In genomic region chr13:39038569-39038898, GRCh38 we compare ENCODE assay signal across 8 cellular contexts. TPM values are rescaled to one million over a fixed set of nuclear protein-coding genes. Genes with fewer than 3 reads are reported as not detected.
DNase-seq lines count a peak whose midpoint lies in the region; ATAC-seq and TF ChIP-seq lines count a peak whose summit lies in the region.

No MANE protein-coding gene starts in this region.

- peaks cover 19% of the 10 kb centered on the region for H3K27me3 Mint-ChIP-seq in brain

- peak overlapping the region; percentile 100 for H3K27ac Mint-ChIP-seq in brain

- peaks cover 48% of the 10 kb centered on the region for H3K79me2 ChIP-seq in ACC112 (ENCODE audit: control insufficient read depth, insufficient read depth, low read length, unreplicated experiment)

- no peaks in the 10 kb centered on the region for H3K36me3 ChIP-seq in ACC112 (ENCODE audit: insufficient read depth, low read length)

- ATAC-seq in GM18870 (IDR thresholded peaks at IDR 0.05; ENCODE audit: unreplicated experiment) (peak; percentile 35), HG03108 (IDR thresholded peaks at IDR 0.05; ENCODE audit: unreplicated experiment) (peak; percentile 10), left lobe of liver (peak; percentile 47)

- no peak for TF ChIP-seq CTCF in brain (conservative IDR thresholded peaks at IDR 0.05)

- peak overlapping the region; percentile 96 for H2AFZ ChIP-seq in ACC112 (ENCODE audit: low read length, unreplicated experiment)

- H3K4me3 ChIP-seq in ACC112 (ENCODE audit: low read depth, low read length): peak overlapping the region; percentile 95

- DNase-seq in SW480 (ENCODE audit: low spot score) (peak; percentile 56), left lobe of liver (ENCODE audit: low spot score) (no peak), NCI-H2196 (lab: John Stamatoyannopoulos, UW; ENCODE audit: unreplicated experiment) (no peak)
- DNase-seq in stimulated activated CD8-positive, alpha-beta memory T cell treated with anti-CD3 and anti-CD28 coated beads, Interleukin-12 subunit alpha, Interleukin-12 subunit beta, amount 100 ng/mL, for 24 hours (ENCODE audit: extremely low read depth): peak; percentile 8

- peaks cover 64% of the 10 kb centered on the region for H3K4me1 Mint-ChIP-seq in brain

- peak overlapping the region; percentile 62; the same call in 1 of the 2 replicates for H3K27ac ChIP-seq in ACC112 (ENCODE audit: low read depth, low read length)

- peak overlapping the region; percentile 94 to 99 (median 97) for H3K4me3 Mint-ChIP-seq in brain

- H3K27me3 ChIP-seq in ACC112 (ENCODE audit: insufficient read depth, low read length): no peaks in the 10 kb centered on the region

- H3K9me3 Mint-ChIP-seq in brain: peaks cover 0 to 8% (median 0%) of the 10 kb centered on the region in 5 experiments

- peaks cover 21% of the 10 kb centered on the region for H3K36me3 Mint-ChIP-seq in brain

- peaks cover 15% of the 10 kb centered on the region for H3K4me1 ChIP-seq in ACC112 (ENCODE audit: control insufficient read depth, insufficient read depth, low read length, unreplicated experiment)

RNA-seq across cellular contexts. Expression of gene NHLRC3, which starts 0.3 kb away (rescaled TPM):
- 4.3 TPM for polyA plus RNA-seq in brain (ENCODE audit: insufficient read depth, low read depth, low replicate concordance)
- 16.7 TPM for total RNA-seq in left lobe of liver

RNA-seq across cellular contexts. Expression of gene PROSER1, which starts 0.6 kb away (rescaled TPM):
- 22.8 TPM for polyA plus RNA-seq in brain (ENCODE audit: insufficient read depth, low read depth, low replicate concordance)
- total RNA-seq in left lobe of liver: 7.3 TPM

RNA-seq across cellular contexts. Expression of gene STOML3, which starts 47.9 kb away (rescaled TPM):
- polyA plus RNA-seq in brain (ENCODE audit: insufficient read depth, low read depth, low replicate concordance): not detected
- total RNA-seq in left lobe of liver: not detected

Comparison
In these comparisons a context has a peak if more than half of its experiments do, and no peak if none do; other contexts are left out.
1. DNase-seq: peak in SW480 (single experiment) and stimulated activated CD8-positive, alpha-beta memory T cell treated with anti-CD3 and anti-CD28 coated beads, Interleukin-12 subunit alpha, Interleukin-12 subunit beta, amount 100 ng/mL, for 24 hours (single experiment); none in left lobe of liver (single experiment) and NCI-H2196 (single experiment).
2. Peak in every context shown above with its lines, with median percentiles within 50 percentile points of each other: ATAC-seq.